In genomic region chr3:195297446-195297845, GRCh38 we compare ENCODE assay signal across 28 cellular contexts. TPM values are rescaled to one million over a fixed set of nuclear protein-coding genes. Genes with fewer than 3 reads are reported as not detected.
DNase-seq lines count a peak whose midpoint lies in the region; ATAC-seq and TF ChIP-seq lines count a peak whose summit lies in the region.
"Had no signal": no experiment of that assay in that cellular context is flagged by ENCODE, and none has a peak within 500 bp of the region (broad histone marks: within the 10 kb centered on the region; RNA-seq: fewer than 3 reads in every experiment).

No MANE protein-coding gene starts in this region.

- no peaks in the 10 kb centered on the region for H3K27me3 Mint-ChIP-seq in activated CD8-positive, alpha-beta T cell treated with anti-CD3 and anti-CD28 coated beads for 36 hours
- no peaks in the 10 kb centered on the region for H3K27me3 Mint-ChIP-seq in activated CD8-positive, alpha-beta T cell treated with anti-CD3 and anti-CD28 coated beads, Interleukin-2, amount 10 ng/mL, durations not matched to agents 7 days and 5 days (ENCODE audit: low read depth)
- no peaks in the 10 kb centered on the region for H3K27me3 Mint-ChIP-seq in naive B cell

- H3K27ac ChIP-seq in Karpas-422 (ENCODE audit: low read length) (no peak overlapping the region), upper lobe of left lung (no peak overlapping the region)
- H3K27ac ChIP-seq: adrenal gland, upper lobe of right lung had no signal

- H3K27me3 ChIP-seq in Karpas-422 (ENCODE audit: low read length): no peaks in the 10 kb centered on the region
- no peaks in the 10 kb centered on the region for H3K27me3 ChIP-seq in upper lobe of left lung
- H3K27me3 ChIP-seq: adrenal gland, BE2C, upper lobe of right lung had no signal

- no peak for TF ChIP-seq EP300 in upper lobe of left lung (IDR thresholded peaks at IDR 0.05)

- no peak for DNase-seq in activated CD8-positive, alpha-beta T cell treated with anti-CD3 and anti-CD28 coated beads for 36 hours
- no peak for DNase-seq in activated CD8-positive, alpha-beta T cell treated with anti-CD3 and anti-CD28 coated beads, Interleukin-2, amount 10 ng/mL, durations not matched to agents 7 days and 5 days
- DNase-seq in naive B cell: no peak
- DNase-seq in Karpas-422: no peak
- DNase-seq in stimulated activated CD8-positive, alpha-beta memory T cell treated with anti-CD3 and anti-CD28 coated beads, Interleukin-4, amount 100 ng/mL, for 48 hours: no peak
- DNase-seq in upper lobe of left lung: no peak
- DNase-seq: 8988T; activated CD4-positive, CD25-positive, alpha-beta regulatory T cell treated with anti-CD3 and anti-CD28 coated beads, Interleukin-2, amount 50 U/mL, for 72 hours; activated effector memory CD4-positive, alpha-beta T cell treated with Interleukin-2 at 50 U/mL for 16 hours; adrenal gland; BE2C; DMS 273 treated with DMSO at 0.1 percent for 48 hours; foreskin melanocyte; HCEC 1CT; hypothalamus; KG1; kidney; mammary epithelial cell; MV-4-11; NCI-H1930; NCI-H446; NK-92 treated with Interleukin-12 subunit alpha and Interleukin-12 subunit beta, amount 100 ng/mL, for 24 hours; SK-N-SH; stimulated activated CD4-positive, alpha-beta T cell treated with anti-CD3 and anti-CD28 coated beads, Interleukin-1b, Interleukin-23, amount 100 ng/mL, for 48 hours; upper lobe of right lung had no signal

- peaks cover 26% of the 10 kb centered on the region for H3K79me2 ChIP-seq in Karpas-422 (ENCODE audit: low read length)

- no peak overlapping the region for H3K9ac ChIP-seq in Karpas-422 (ENCODE audit: low read length)
- H3K9ac ChIP-seq: SK-N-SH had no signal

- H3K9me3 Mint-ChIP-seq in activated CD8-positive, alpha-beta T cell treated with anti-CD3 and anti-CD28 coated beads for 36 hours: no peaks in the 10 kb centered on the region
- H3K9me3 Mint-ChIP-seq in activated CD8-positive, alpha-beta T cell treated with anti-CD3 and anti-CD28 coated beads, Interleukin-2, amount 10 ng/mL, durations not matched to agents 7 days and 5 days (ENCODE audit: insufficient read depth): no peaks in the 10 kb centered on the region
- H3K9me3 Mint-ChIP-seq in naive B cell: no peaks in the 10 kb centered on the region
- H3K9me3 Mint-ChIP-seq: nephron had no signal

- H3K9me3 ChIP-seq in Karpas-422 (ENCODE audit: low read length) (no peaks in the 10 kb centered on the region), upper lobe of left lung (no peaks in the 10 kb centered on the region)
- H3K9me3 ChIP-seq: adrenal gland, BE2C, SK-N-SH, upper lobe of right lung had no signal

- ATAC-seq in activated CD8-positive, alpha-beta T cell treated with anti-CD3 and anti-CD28 coated beads for 36 hours: no peak
- no peak for ATAC-seq in activated CD8-positive, alpha-beta T cell treated with anti-CD3 and anti-CD28 coated beads, Interleukin-2, amount 10 ng/mL, durations not matched to agents 7 days and 5 days
- ATAC-seq in GM19397 (IDR thresholded peaks at IDR 0.05; ENCODE audit: unreplicated experiment) (peak; percentile 77), HG03066 (IDR thresholded peaks at IDR 0.05; ENCODE audit: low read depth, unreplicated experiment) (peak; percentile 86), naive B cell (ENCODE audit: low read depth in 2 of 2) (no peak), upper lobe of left lung (ENCODE audit: low FRiP score in 2 of 2) (no peak)
- ATAC-seq: upper lobe of right lung had no signal

- H3K4me3 Mint-ChIP-seq in activated CD8-positive, alpha-beta T cell treated with anti-CD3 and anti-CD28 coated beads for 36 hours: no peak overlapping the region
- H3K4me3 Mint-ChIP-seq in activated CD8-positive, alpha-beta T cell treated with anti-CD3 and anti-CD28 coated beads, Interleukin-2, amount 10 ng/mL, durations not matched to agents 7 days and 5 days: no peak overlapping the region
- no peak overlapping the region for H3K4me3 Mint-ChIP-seq in naive B cell
- H3K4me3 Mint-ChIP-seq: nephron had no signal

- POLR2A ChIA-PET in activated CD8-positive, alpha-beta T cell treated with anti-CD3 and anti-CD28 coated beads for 36 hours (lab: Charles Lee): no interaction called here
- POLR2A ChIA-PET in activated CD8-positive, alpha-beta T cell treated with anti-CD3 and anti-CD28 coated beads, Interleukin-2, amount 10 ng/mL, durations not matched to agents 7 days and 5 days (lab: Charles Lee): no interaction called here

- no peak overlapping the region for H3K4me2 ChIP-seq in Karpas-422 (ENCODE audit: low read depth, low read length, poor library complexity, severe bottlenecking)
- H3K4me2 ChIP-seq: SK-N-SH had no signal

- intact Hi-C loops in activated CD8-positive, alpha-beta T cell treated with anti-CD3 and anti-CD28 coated beads for 36 hours (cut with micrococcal nuclease): no loop called here

- H2AFZ ChIP-seq in Karpas-422 (ENCODE audit: low read length): no peak overlapping the region

- H3K36me3 Mint-ChIP-seq in activated CD8-positive, alpha-beta T cell treated with anti-CD3 and anti-CD28 coated beads for 36 hours (ENCODE audit: low read depth): peaks cover 19% of the 10 kb centered on the region
- peaks cover 40% of the 10 kb centered on the region for H3K36me3 Mint-ChIP-seq in activated CD8-positive, alpha-beta T cell treated with anti-CD3 and anti-CD28 coated beads, Interleukin-2, amount 10 ng/mL, durations not matched to agents 7 days and 5 days (ENCODE audit: low read depth)
- peaks cover 6 to 21% of the 10 kb centered on the region in 2 donors for H3K36me3 Mint-ChIP-seq in naive B cell

- TF ChIP-seq CTCF in activated CD8-positive, alpha-beta T cell treated with anti-CD3 and anti-CD28 coated beads for 36 hours (IDR thresholded peaks at IDR 0.05): no peak
- no peak for TF ChIP-seq CTCF in upper lobe of left lung (IDR thresholded peaks at IDR 0.05)

- H3K4me1 ChIP-seq in Karpas-422 (ENCODE audit: low read length) (peaks cover 12% of the 10 kb centered on the region), upper lobe of left lung (no peaks in the 10 kb centered on the region)
- H3K4me1 ChIP-seq: adrenal gland, BE2C, upper lobe of right lung had no signal

- H3K9me2 ChIP-seq in Karpas-422 (replicated peaks; ENCODE audit: insufficient read depth, low read length): no peaks in the 10 kb centered on the region
- H3K9me2 ChIP-seq: SK-N-SH had no signal

- no peak for TF ChIP-seq POLR2A in upper lobe of left lung (IDR thresholded peaks at IDR 0.05)

- CTCF ChIA-PET in activated CD8-positive, alpha-beta T cell treated with anti-CD3 and anti-CD28 coated beads for 36 hours (lab: Charles Lee): interaction anchor here (1.0 kb wide), 1 partner anchor 26 kb away, joined by 4 read pairs; the partner anchor contains the start of gene XXYLT1
- CTCF ChIA-PET in activated CD8-positive, alpha-beta T cell treated with anti-CD3 and anti-CD28 coated beads, Interleukin-2, amount 10 ng/mL, durations not matched to agents 7 days and 5 days (lab: Charles Lee): interaction anchor here (1.0 to 1.2 kb wide), 2 partner anchors 27 to 225 kb away, joined by 3 to 8 read pairs; partner anchors contain the start of gene XXYLT1

- no peaks in the 10 kb centered on the region for H4K20me1 ChIP-seq in Karpas-422 (ENCODE audit: insufficient read depth, low read depth, low read length)

- H3K36me3 ChIP-seq in Karpas-422 (ENCODE audit: insufficient read depth, low read length) (peaks cover 44% of the 10 kb centered on the region), upper lobe of left lung (peaks cover 0 to 58% (median 24%) of the 10 kb centered on the region in 4 donors)

- peaks cover 3% of the 10 kb centered on the region for H3K4me1 Mint-ChIP-seq in activated CD8-positive, alpha-beta T cell treated with anti-CD3 and anti-CD28 coated beads for 36 hours (ENCODE audit: low read depth)
- H3K4me1 Mint-ChIP-seq in activated CD8-positive, alpha-beta T cell treated with anti-CD3 and anti-CD28 coated beads, Interleukin-2, amount 10 ng/mL, durations not matched to agents 7 days and 5 days (ENCODE audit: low read depth): no peaks in the 10 kb centered on the region
- peaks cover 0 to 4% (median 4%) of the 10 kb centered on the region in 3 donors for H3K4me1 Mint-ChIP-seq in naive B cell
- H3K4me1 Mint-ChIP-seq: nephron had no signal

- peak overlapping the region; percentile 10 for H3K27ac Mint-ChIP-seq in activated CD8-positive, alpha-beta T cell treated with anti-CD3 and anti-CD28 coated beads for 36 hours
- no peak overlapping the region for H3K27ac Mint-ChIP-seq in activated CD8-positive, alpha-beta T cell treated with anti-CD3 and anti-CD28 coated beads, Interleukin-2, amount 10 ng/mL, durations not matched to agents 7 days and 5 days
- peak overlapping the region in 4 of 6 donors; percentile 2 to 62 (median 30) for H3K27ac Mint-ChIP-seq in naive B cell
- H3K27ac Mint-ChIP-seq: nephron had no signal

- no peak overlapping the region for H3K4me3 ChIP-seq in Karpas-422 (ENCODE audit: low read length)
- no peak overlapping the region for H3K4me3 ChIP-seq in upper lobe of left lung
- H3K4me3 ChIP-seq: adrenal gland, upper lobe of right lung had no signal

RNA-seq across cellular contexts. Expression of gene XXYLT1, which starts 26.5 kb away (rescaled TPM):
- 1 to 10 TPM; 8.4 to 9.6 TPM for total RNA-seq in activated CD8-positive, alpha-beta T cell treated with anti-CD3 and anti-CD28 coated beads for 36 hours
- total RNA-seq in activated CD8-positive, alpha-beta T cell treated with anti-CD3 and anti-CD28 coated beads, Interleukin-2, amount 10 ng/mL, durations not matched to agents 7 days and 5 days: 10 to 100 TPM; 10.8 to 13.3 TPM
- polyA plus RNA-seq in naive B cell (ENCODE audit: low read depth in 6 of 6): 1 to 10 TPM in 5 of 6 donors, not detected in 1; 1.7 to 3.7 (median 3.6) TPM
- total RNA-seq in Karpas-422 (2014; rRNA removed; shearing (Covaris generic); ENCODE audit: low replicate concordance): 7.3 and 12.0 TPM in 2 replicates
- total RNA-seq in upper lobe of left lung: 1 to 10 TPM; 6.3 to 9.6 (median 8.6) TPM

Comparison
In these comparisons a context has a peak if more than half of its experiments do, and no peak if none do; other contexts are left out.
1. ATAC-seq: peak in GM19397 (single experiment) and HG03066 (single experiment); none in activated CD8-positive, alpha-beta T cell treated with anti-CD3 and anti-CD28 coated beads for 36 hours (single experiment), activated CD8-positive, alpha-beta T cell treated with anti-CD3 and anti-CD28 coated beads, Interleukin-2, amount 10 ng/mL, durations not matched to agents 7 days and 5 days (single experiment), naive B cell (0 of 2) and upper lobe of left lung (0 of 2).